2 cellular contexts compared by ENCODE assay signal in genomic region chr1:166952002-166952746, GRCh38.
TF ChIP-seq lines count a peak whose summit lies in the region.

No MANE protein-coding gene starts in this region.

TF ChIP-seq in H1, 55 proteins besides CTCF, POLR2A, EP300 and RAD21:
- no peak for TF ChIP-seq NRF1 (IDR thresholded peaks at IDR 0.05; ENCODE audit: low read depth, low read length)
- TF ChIP-seq FOSL1 (IDR thresholded peaks at IDR 0.05; ENCODE audit: insufficient read depth, low read depth, low read length) = no peak
- TF ChIP-seq JUND (IDR thresholded peaks at IDR 0.05; ENCODE audit: low read length) = peak; percentile 97
- TF ChIP-seq RXRA (IDR thresholded peaks at IDR 0.05; ENCODE audit: insufficient read depth, low read depth, low read length) = no peak
- peak; percentile 93 for TF ChIP-seq TEAD4 (IDR thresholded peaks at IDR 0.05; ENCODE audit: low read depth, low read length)
- no peak for TF ChIP-seq KDM1A (IDR thresholded peaks at IDR 0.05; ENCODE audit: borderline replicate concordance, low read length)
- no peak for TF ChIP-seq SIRT6 (IDR thresholded peaks at IDR 0.05; ENCODE audit: low read length)
- TF ChIP-seq POLR2AphosphoS5 (IDR thresholded peaks at IDR 0.05; ENCODE audit: low read depth, low read length) = no peak
- no peak for TF ChIP-seq BACH1 (IDR thresholded peaks at IDR 0.05; ENCODE audit: low read length)
- TF ChIP-seq JUN (IDR thresholded peaks at IDR 0.05; ENCODE audit: low read depth, low read length) = peak; percentile 62; the same call in 1 of the 2 replicates

TF ChIP-seq in HepG2, 621 proteins besides CTCF, POLR2A, EP300 and RAD21:
- TF ChIP-seq FOSL2 (CRISPR knock-in tag; IDR thresholded peaks at IDR 0.05) (peak; percentile 64), ZNF687 (CRISPR knock-in tag; IDR thresholded peaks at IDR 0.05) (no peak), ZNF615 (CRISPR knock-in tag; IDR thresholded peaks at IDR 0.05; ENCODE audit: borderline replicate concordance) (no peak), ZNF563 (CRISPR knock-in tag; IDR thresholded peaks at IDR 0.05) (no peak)
